Comparison of ENCODE assay signal across 24 cellular contexts in genomic region chr5:171975877-171976667, GRCh38. TPM values are rescaled to one million over a fixed set of nuclear protein-coding genes. Genes with fewer than 3 reads are reported as not detected.
DNase-seq lines count a peak whose midpoint lies in the region; ATAC-seq and TF ChIP-seq lines count a peak whose summit lies in the region.
"Had no signal": no experiment of that assay in that cellular context is flagged by ENCODE, and none has a peak within 500 bp of the region (broad histone marks: within the 10 kb centered on the region; RNA-seq: fewer than 3 reads in every experiment).

No MANE protein-coding gene starts in this region.

- no peak for DNase-seq in GM23338 (ENCODE audit: low spot score)
- peak; percentile 51 to 85 for DNase-seq in NCI-H524 (lab: John Stamatoyannopoulos, UW)
- DNase-seq in omental fat pad (ENCODE audit: low spot score), result no peak
- no peak for DNase-seq in HUDEP-2 (lab: John Stamatoyannopoulos, UW; ENCODE audit: unreplicated experiment in 76 of 76)
- DNase-seq in NCI-H2227 (lab: John Stamatoyannopoulos, UW; ENCODE audit: unreplicated experiment), result no peak
- DNase-seq in anterior cingulate cortex (lab: John Stamatoyannopoulos, UW), result no peak
- DNase-seq: activated CD4-positive, alpha-beta memory T cell treated with anti-CD3 and anti-CD28 coated beads for 36 hours; activated effector memory CD4-positive, alpha-beta T cell treated with Interleukin-2 at 50 U/mL for 16 hours; CD8-positive, alpha-beta memory T cell; central memory CD4-positive, alpha-beta T cell; left ventricle myocardium inferior; NCI-H1105 treated with DMSO at 0.1 percent for 48 hours; NCI-H2081; NCI-H510A treated with DMSO at 0.1 percent for 48 hours; RPMI8226; stimulated activated CD4-positive, alpha-beta T cell treated with anti-CD3 and anti-CD28 coated beads, Interleukin-2, amount 100 ng/mL, for 48 hours; stimulated activated naive CD4-positive, alpha-beta T cell treated with Interleukin-2 at 50 U/mL for 16 hours had no signal

- H3K4me1 ChIP-seq in GM23338 (ENCODE audit: insufficient read depth), result peaks cover 62% of the 10 kb centered on the region

- peaks cover 5% of the 10 kb centered on the region for H3K27me3 Mint-ChIP-seq in GM23338 (ENCODE audit: insufficient read depth, low read depth, poor library complexity)
- no peaks in the 10 kb centered on the region for H3K27me3 Mint-ChIP-seq in brain
- H3K27me3 Mint-ChIP-seq: activated CD4-positive, alpha-beta memory T cell treated with anti-CD3 and anti-CD28 coated beads for 36 hours; CD8-positive, alpha-beta memory T cell had no signal

- ATAC-seq in GM23338, result no peak
- ATAC-seq in omental fat pad (ENCODE audit: low FRiP score), result peak; percentile 41
- no peak for ATAC-seq in GM21528 (IDR thresholded peaks at IDR 0.05; ENCODE audit: low FRiP score, unreplicated experiment)
- ATAC-seq: SK-N-SH treated with all-trans-retinoic acid at 6 μM for 48 hours had no signal

- H2AFZ ChIP-seq in GM23338, result no peak overlapping the region
- H2AFZ ChIP-seq: hepatocyte had no signal

- H3K79me2 ChIP-seq in GM23338 (replicated peaks; ENCODE audit: insufficient read depth), result peaks cover 98% of the 10 kb centered on the region

- TF ChIP-seq CTCF in GM23338 (conservative IDR thresholded peaks at IDR 0.05; ENCODE audit: low read depth in 2 of 2), result no peak
- TF ChIP-seq CTCF in brain (conservative IDR thresholded peaks at IDR 0.05), result no peak
- TF ChIP-seq CTCF in omental fat pad (IDR thresholded peaks at IDR 0.05), result no peak

- 0 out of 2 replicates have a peak overlapping the region, but pooled peaks have one; percentile 5 for H3K27ac Mint-ChIP-seq in GM23338
- peak overlapping the region in 3 of 5 experiments; percentile 1 to 88 (median 69) for H3K27ac Mint-ChIP-seq in brain
- H3K27ac Mint-ChIP-seq: activated CD4-positive, alpha-beta memory T cell treated with anti-CD3 and anti-CD28 coated beads for 36 hours had no signal

- no peaks in the 10 kb centered on the region for H3K27me3 ChIP-seq in GM23338 (ENCODE audit: insufficient read depth)
- H3K27me3 ChIP-seq: adrenal gland, hepatocyte, neutrophil, thyroid gland had no signal

- H3F3A ChIP-seq in GM23338 (replicated peaks; ENCODE audit: low read depth), result no peaks in the 10 kb centered on the region

- no peak overlapping the region for H3K4me3 ChIP-seq in GM23338
- H3K4me3 ChIP-seq: adrenal gland, hepatocyte, left ventricle myocardium inferior, thyroid gland had no signal

- H3K9me2 ChIP-seq in GM23338 (ENCODE audit: insufficient read depth), result no peaks in the 10 kb centered on the region

- H3K36me3 Mint-ChIP-seq in GM23338 (ENCODE audit: low read depth) (peaks cover 37% of the 10 kb centered on the region), brain (peaks cover 55% of the 10 kb centered on the region)

- H4K20me1 ChIP-seq in GM23338 (replicated peaks; ENCODE audit: insufficient read depth), result peaks cover 54% of the 10 kb centered on the region

- H3K4me3 Mint-ChIP-seq in GM23338 (no peak overlapping the region), brain (no peak overlapping the region)
- H3K4me3 Mint-ChIP-seq: activated CD4-positive, alpha-beta memory T cell treated with anti-CD3 and anti-CD28 coated beads for 36 hours had no signal

- H3K4me2 ChIP-seq in GM23338, result peak overlapping the region; percentile 63
- H3K4me2 ChIP-seq: hepatocyte had no signal

- peaks cover 55% of the 10 kb centered on the region for H3K4me1 Mint-ChIP-seq in GM23338
- peaks cover 43% of the 10 kb centered on the region for H3K4me1 Mint-ChIP-seq in brain

- peak overlapping the region; percentile 58 for H3K27ac ChIP-seq in GM23338 (ENCODE audit: low read depth)
- H3K27ac ChIP-seq: hepatocyte, left ventricle myocardium inferior, neutrophil had no signal

- H3K9me3 Mint-ChIP-seq in GM23338 (peaks cover 27% of the 10 kb centered on the region), brain (peaks cover 7 to 14% (median 12%) of the 10 kb centered on the region in 5 experiments)

- H3K36me3 ChIP-seq in GM23338 (ENCODE audit: insufficient read depth), result no peaks in the 10 kb centered on the region
- H3K36me3 ChIP-seq: adrenal gland, neutrophil, thyroid gland had no signal

TF ChIP-seq in GM23338, 12 proteins besides CTCF, POLR2A, EP300 and RAD21 (continues in another document):
- no peak for TF ChIP-seq ZNF114 (CRISPR knock-in tag; IDR thresholded peaks at IDR 0.05)
- TF ChIP-seq EZH2phosphoT487 (IDR thresholded peaks at IDR 0.05; ENCODE audit: unreplicated experiment), result no peak
- no peak for TF ChIP-seq NANOG (IDR thresholded peaks at IDR 0.05; ENCODE audit: borderline replicate concordance)
- TF ChIP-seq CREB1 (CRISPR knock-in tag; IDR thresholded peaks at IDR 0.05; ENCODE audit: low read depth), result no peak
- TF ChIP-seq STAT1 (IDR thresholded peaks at IDR 0.05; ENCODE audit: unreplicated experiment), result no peak
- TF ChIP-seq ZNF331 (CRISPR knock-in tag; IDR thresholded peaks at IDR 0.05; ENCODE audit: low read depth), result no peak
- no peak for TF ChIP-seq POLR2AphosphoS5 (IDR thresholded peaks at IDR 0.05; ENCODE audit: low read depth)
- no peak for TF ChIP-seq EZH2 (IDR thresholded peaks at IDR 0.05; ENCODE audit: low read depth, unreplicated experiment)
- TF ChIP-seq JUNB (IDR thresholded peaks at IDR 0.05; ENCODE audit: unreplicated experiment), result no peak
- TF ChIP-seq REST (IDR thresholded peaks at IDR 0.05; ENCODE audit: unreplicated experiment), result no peak
- no peak for TF ChIP-seq ETS1 (IDR thresholded peaks at IDR 0.05)

RNA-seq across cellular contexts. Expression of gene FBXW11, which starts 30.4 kb away (rescaled TPM):
- 88.0 and 102 TPM in 2 replicates for total RNA-seq in GM23338 (2014; rRNA removed; shearing (Covaris generic))
- polyA plus RNA-seq in GM23338 (2016; fragmentation: Nextera tagmentation; extraction: Ambion mirVana), result 45.0 and 49.1 TPM in 2 replicates
- polyA plus RNA-seq in brain (ENCODE audit: insufficient read depth, low read depth, low replicate concordance), result 49.0 TPM
- 10 to 100 TPM; 44.6 to 60.9 (median 55.7) TPM for total RNA-seq in omental fat pad

Comparison
In these comparisons a context has a peak if more than half of its experiments do, and no peak if none do; other contexts are left out.
1. DNase-seq: peak in NCI-H524 (2 of 2); none in GM23338 (single experiment), omental fat pad (single experiment), HUDEP-2 (0 of 76), NCI-H2227 (single experiment) and anterior cingulate cortex (0 of 58).